Comparison of ENCODE assay signal across 17 cellular contexts in genomic region chr17:68087851-68088250, GRCh38. TPM values are rescaled to one million over a fixed set of nuclear protein-coding genes. Genes with fewer than 3 reads are reported as not detected.
DNase-seq lines count a peak whose midpoint lies in the region; ATAC-seq, FAIRE-seq and TF ChIP-seq lines count a peak whose summit lies in the region.
"Had no signal": no experiment of that assay in that cellular context is flagged by ENCODE, and none has a peak within 500 bp of the region (broad histone marks: within the 10 kb centered on the region; RNA-seq: fewer than 3 reads in every experiment).

No MANE protein-coding gene starts in this region.

- CTCF ChIA-PET in HepG2 (lab: Yijun Ruan, JAX; ENCODE audit: low intra/inter-chr PET ratio, low total read pairs): no interaction called here
- CTCF ChIA-PET in activated CD8-positive, alpha-beta T cell treated with anti-CD3 and anti-CD28 coated beads for 36 hours (lab: Charles Lee): no interaction called here

- BruUV-seq in HepG2 (replicated peaks; lab: Mats Ljungman, UMichigan): no TSS peak

- no peak overlapping the region for H3K27ac ChIP-seq in HepG2 (ENCODE audit: extremely low read length, insufficient read depth, low read length)
- no peak overlapping the region for H3K27ac ChIP-seq in right lobe of liver
- H3K27ac ChIP-seq in OCI-LY1 (ENCODE audit: low read depth, low read length, poor library complexity, severe bottlenecking): peak overlapping the region; percentile 95
- H3K27ac ChIP-seq: foreskin keratinocyte, left ventricle myocardium inferior, neural progenitor cell, testis had no signal

- no peaks in the 10 kb centered on the region for H3K9me3 Mint-ChIP-seq in activated CD8-positive, alpha-beta T cell treated with anti-CD3 and anti-CD28 coated beads for 36 hours
- no peaks in the 10 kb centered on the region for H3K9me3 Mint-ChIP-seq in activated T-helper 17 cell treated with anti-CD3 and anti-CD28 coated beads, Interleukin-2, amount 50 U/mL, for 72 hours
- H3K9me3 Mint-ChIP-seq: activated CD4-positive, alpha-beta memory T cell treated with anti-CD3 and anti-CD28 coated beads, Interleukin-2, amount 10 ng/mL, durations not matched to agents 7 days and 5 days; activated naive CD8-positive, alpha-beta T cell treated with anti-CD3 and anti-CD28 coated beads, Interleukin-2, amount 10 ng/mL, durations not matched to agents 7 days and 5 days; neural progenitor cell had no signal

- H3K27me3 ChIP-seq in HepG2 (ENCODE audit: control insufficient read depth in 1 of 2, insufficient read depth in 2 of 2, low read length in 2 of 2) (no peaks in the 10 kb centered on the region), right lobe of liver (no peaks in the 10 kb centered on the region), OCI-LY1 (ENCODE audit: insufficient read depth, low read length) (no peaks in the 10 kb centered on the region)
- H3K27me3 ChIP-seq: foreskin keratinocyte, neural progenitor cell, Peyer's patch, testis had no signal

- intact Hi-C loops in HepG2 (cut with micrococcal nuclease; ENCODE audit: unreplicated experiment): no loop called here
- intact Hi-C loops in right lobe of liver (cut with DNase I): no loop called here
- intact Hi-C loops in activated CD8-positive, alpha-beta T cell treated with anti-CD3 and anti-CD28 coated beads for 36 hours (cut with micrococcal nuclease): no loop called here

- no peaks in the 10 kb centered on the region for H3K9me2 ChIP-seq in OCI-LY1 (ENCODE audit: low read depth, low read length)

- POLR2A ChIA-PET in HepG2 (lab: Yijun Ruan, JAX): no interaction called here
- POLR2A ChIA-PET in activated CD8-positive, alpha-beta T cell treated with anti-CD3 and anti-CD28 coated beads for 36 hours (lab: Charles Lee): interaction anchor here (0.9 kb wide), 1 partner anchor 13 kb away, joined by 3 read pairs; no protein-coding TSS in a partner anchor

- H3K4me1 ChIP-seq in HepG2 (ENCODE audit: insufficient read depth, low read length) (peaks cover 28% of the 10 kb centered on the region), right lobe of liver (no peaks in the 10 kb centered on the region), OCI-LY1 (ENCODE audit: insufficient read depth, low read length, severe bottlenecking) (peaks cover 31% of the 10 kb centered on the region)
- H3K4me1 ChIP-seq: foreskin keratinocyte had no signal

- DNase-seq in HepG2 (ENCODE audit: low spot score) (no peak), right lobe of liver (no peak), left kidney (ENCODE audit: low read depth, low spot score) (peak; percentile 25), ureter (ENCODE audit: low spot score) (peak; percentile 3), NCI-H2029 treated with DMSO at 0.1 percent for 48 hours (lab: John Stamatoyannopoulos, UW) (no peak)
- DNase-seq in activated CD8-positive, alpha-beta T cell treated with anti-CD3 and anti-CD28 coated beads for 36 hours: no peak
- DNase-seq: activated CD4-positive, alpha-beta memory T cell treated with anti-CD3 and anti-CD28 coated beads, Interleukin-2, amount 10 ng/mL, durations not matched to agents 7 days and 5 days; foreskin keratinocyte; left ventricle myocardium inferior; midbrain; NCI-H510A; Peyer's patch; testis had no signal

- H3K27me3 Mint-ChIP-seq in activated CD8-positive, alpha-beta T cell treated with anti-CD3 and anti-CD28 coated beads for 36 hours: peaks cover 1% of the 10 kb centered on the region
- no peaks in the 10 kb centered on the region for H3K27me3 Mint-ChIP-seq in activated T-helper 17 cell treated with anti-CD3 and anti-CD28 coated beads, Interleukin-2, amount 50 U/mL, for 72 hours
- H3K27me3 Mint-ChIP-seq: activated CD4-positive, alpha-beta memory T cell treated with anti-CD3 and anti-CD28 coated beads, Interleukin-2, amount 10 ng/mL, durations not matched to agents 7 days and 5 days had no signal

- ATAC-seq in HepG2 (no peak), right lobe of liver (no peak)
- ATAC-seq in activated CD8-positive, alpha-beta T cell treated with anti-CD3 and anti-CD28 coated beads for 36 hours: no peak
- no peak for ATAC-seq in activated T-helper 17 cell treated with anti-CD3 and anti-CD28 coated beads, Interleukin-2, amount 50 U/mL, for 72 hours (replicated peaks)
- ATAC-seq: foreskin keratinocyte had no signal

- H2AFZ ChIP-seq in HepG2 (ENCODE audit: low read length) (no peak overlapping the region), OCI-LY1 (ENCODE audit: low read length) (no peak overlapping the region)
- H2AFZ ChIP-seq: neural progenitor cell had no signal

- H3K4me3 ChIP-seq in HepG2 (replicated peaks in 1 of 3; ENCODE audit: insufficient read depth in 1 of 3, low read depth in 2 of 3, low read length in 3 of 3) (no peak overlapping the region), right lobe of liver (no peak overlapping the region), OCI-LY1 (ENCODE audit: low read depth, low read length, poor library complexity, severe bottlenecking) (no peak overlapping the region)
- H3K4me3 ChIP-seq: left ventricle myocardium inferior, neural progenitor cell, Peyer's patch, testis had no signal

- no peaks in the 10 kb centered on the region for H3K36me3 Mint-ChIP-seq in activated CD8-positive, alpha-beta T cell treated with anti-CD3 and anti-CD28 coated beads for 36 hours (ENCODE audit: low read depth)
- H3K36me3 Mint-ChIP-seq in activated T-helper 17 cell treated with anti-CD3 and anti-CD28 coated beads, Interleukin-2, amount 50 U/mL, for 72 hours (ENCODE audit: low read depth): no peaks in the 10 kb centered on the region
- H3K36me3 Mint-ChIP-seq: activated naive CD8-positive, alpha-beta T cell treated with anti-CD3 and anti-CD28 coated beads, Interleukin-2, amount 10 ng/mL, durations not matched to agents 7 days and 5 days; neural progenitor cell had no signal

- TF ChIP-seq RAD21 in HepG2 (CRISPR knock-in tag; IDR thresholded peaks at IDR 0.05): no peak

- TF ChIP-seq CTCF in HepG2 (CRISPR knock-in tag; IDR thresholded peaks at IDR 0.05) (no peak), right lobe of liver (IDR thresholded peaks at IDR 0.05) (no peak), OCI-LY1 (IDR thresholded peaks at IDR 0.05; ENCODE audit: low read length) (no peak)
- TF ChIP-seq CTCF in activated CD8-positive, alpha-beta T cell treated with anti-CD3 and anti-CD28 coated beads for 36 hours (IDR thresholded peaks at IDR 0.05): no peak

- H3K4me3 Mint-ChIP-seq in activated CD8-positive, alpha-beta T cell treated with anti-CD3 and anti-CD28 coated beads for 36 hours: no peak overlapping the region
- no peak overlapping the region for H3K4me3 Mint-ChIP-seq in activated T-helper 17 cell treated with anti-CD3 and anti-CD28 coated beads, Interleukin-2, amount 50 U/mL, for 72 hours
- H3K4me3 Mint-ChIP-seq: activated CD4-positive, alpha-beta memory T cell treated with anti-CD3 and anti-CD28 coated beads, Interleukin-2, amount 10 ng/mL, durations not matched to agents 7 days and 5 days; neural progenitor cell had no signal

- TF ChIP-seq POLR2A in HepG2 (IDR thresholded peaks at IDR 0.05; ENCODE audit: insufficient read depth in 1 of 2, low read depth in 2 of 2, low read length in 2 of 2) (no peak), right lobe of liver (IDR thresholded peaks at IDR 0.05) (no peak)

- H3K4me1 Mint-ChIP-seq in activated CD8-positive, alpha-beta T cell treated with anti-CD3 and anti-CD28 coated beads for 36 hours (ENCODE audit: low read depth): peaks cover 36% of the 10 kb centered on the region
- H3K4me1 Mint-ChIP-seq in activated T-helper 17 cell treated with anti-CD3 and anti-CD28 coated beads, Interleukin-2, amount 50 U/mL, for 72 hours: peaks cover 30% of the 10 kb centered on the region

- H3K79me2 ChIP-seq in HepG2 (ENCODE audit: insufficient read depth, low read length) (no peaks in the 10 kb centered on the region), OCI-LY1 (ENCODE audit: insufficient read depth, low read length) (no peaks in the 10 kb centered on the region)

- no peak for FAIRE-seq in HepG2 (lab: Jason Lieb, UNC)

- 29% methylated on average over 4 of the region's 4 CpGs for WGBS in HepG2 (ENCODE audit: low lambda C conversion rate)
- 70% methylated on average over 4 of the region's 4 CpGs for WGBS in right lobe of liver (ENCODE audit: insufficient coverage, low coverage, low lambda C conversion rate, missing lambda C conversion rate)

- no peak overlapping the region for H3K9ac ChIP-seq in HepG2 (ENCODE audit: insufficient read depth, low read depth, low read length)
- no peak overlapping the region; the same call in 1 of the 2 replicates for H3K9ac ChIP-seq in OCI-LY1 (ENCODE audit: low read length)
- H3K9ac ChIP-seq: neural progenitor cell had no signal

- in situ Hi-C loops in HepG2 (cut with HindIII; ENCODE audit: extremely low pct_ligation_motif_present, low pct_unique_long_range_greater_than_20kb): no loop called here

- H3K4me2 ChIP-seq in HepG2 (ENCODE audit: low read depth, low read length) (no peak overlapping the region), OCI-LY1 (ENCODE audit: low read length) (peak overlapping the region; percentile 58; the same call in 1 of the 2 replicates)
- H3K4me2 ChIP-seq: neural progenitor cell had no signal

- H3K9me3 ChIP-seq in HepG2 (ENCODE audit: low read length) (no peaks in the 10 kb centered on the region), right lobe of liver (no peaks in the 10 kb centered on the region), OCI-LY1 (ENCODE audit: low read length) (no peaks in the 10 kb centered on the region)
- H3K9me3 ChIP-seq: left ventricle myocardium inferior, Peyer's patch, testis had no signal

- H4K20me1 ChIP-seq in HepG2 (ENCODE audit: insufficient read depth, low read length) (no peaks in the 10 kb centered on the region), OCI-LY1 (ENCODE audit: insufficient read depth, low read length) (no peaks in the 10 kb centered on the region)

- no peaks in the 10 kb centered on the region for H3F3A ChIP-seq in OCI-LY1 (ENCODE audit: insufficient read depth, low read length)

- TF ChIP-seq EP300 in HepG2 (IDR thresholded peaks at IDR 0.05; ENCODE audit: low read depth in 2 of 2, low read length in 2 of 2) (no peak), HepG2 (CRISPR knock-in tag; IDR thresholded peaks at IDR 0.05; ENCODE audit: borderline replicate concordance) (no peak)

- no peaks in the 10 kb centered on the region for H3K36me3 ChIP-seq in HepG2 (replicated peaks in 1 of 2; ENCODE audit: control insufficient read depth in 1 of 2, insufficient read depth in 2 of 2, low read length in 2 of 2)
- no peaks in the 10 kb centered on the region for H3K36me3 ChIP-seq in right lobe of liver
- no peaks in the 10 kb centered on the region for H3K36me3 ChIP-seq in OCI-LY1 (ENCODE audit: insufficient read depth, low read length)
- H3K36me3 ChIP-seq: left ventricle myocardium inferior, neural progenitor cell, Peyer's patch had no signal

- H3K27ac Mint-ChIP-seq in activated CD8-positive, alpha-beta T cell treated with anti-CD3 and anti-CD28 coated beads for 36 hours: no peak overlapping the region
- H3K27ac Mint-ChIP-seq in activated T-helper 17 cell treated with anti-CD3 and anti-CD28 coated beads, Interleukin-2, amount 50 U/mL, for 72 hours: no peak overlapping the region
- H3K27ac Mint-ChIP-seq: activated naive CD8-positive, alpha-beta T cell treated with anti-CD3 and anti-CD28 coated beads, Interleukin-2, amount 10 ng/mL, durations not matched to agents 7 days and 5 days; neural progenitor cell had no signal

RNA-seq across cellular contexts. Expression of gene KPNA2, which starts 52.3 kb away (rescaled TPM):
- total RNA-seq in HepG2 (2016; rRNA removed; fragmentation: Illumina TruSeq; extraction: Trizol) (305 and 410 TPM in 2 replicates), right lobe of liver (10 to 100 TPM in 4 of 6 experiments, 1 to 10 TPM in 2; 9.2 to 36.6 (median 20.0) TPM), ureter (23.0 TPM)
- total RNA-seq in HepG2 (2016; cell fraction: cytosol; rRNA removed; fragmentation: Illumina TruSeq; extraction: Trizol; ENCODE audit: low read depth): 130 and 151 TPM in 2 replicates
- total RNA-seq in HepG2 (2016; cell fraction: insoluble cytoplasmic fraction; rRNA removed; fragmentation: Illumina TruSeq; extraction: Trizol): 293 and 395 TPM in 2 replicates
- 181 and 208 TPM in 2 replicates for total RNA-seq in HepG2 (2016; cell fraction: membrane; rRNA removed; fragmentation: Illumina TruSeq; extraction: Trizol)
- total RNA-seq in HepG2 (2016; cell fraction: nucleus; rRNA removed; fragmentation: Illumina TruSeq; extraction: Trizol): 176 and 216 TPM in 2 replicates
- polyA plus RNA-seq in HepG2 (2011; rRNA removed): 76.7 and 111 TPM in 2 replicates
- polyA plus RNA-seq in HepG2 (2011; cell fraction: cytosol; rRNA removed): 89.6 and 93.6 TPM in 2 replicates
- 62.8 and 68.9 TPM in 2 replicates for polyA plus RNA-seq in HepG2 (2011; cell fraction: nucleus; rRNA removed)
- 104 and 144 TPM in 2 replicates for polyA plus RNA-seq in HepG2 (2012)
- 63.3 and 66.0 TPM in 2 replicates for polyA plus RNA-seq in HepG2 (2016; cell fraction: cytosol; fragmentation: Illumina TruSeq; extraction: Trizol; ENCODE audit: low read depth)
- polyA plus RNA-seq in HepG2 (2016; cell fraction: insoluble cytoplasmic fraction; fragmentation: Illumina TruSeq; extraction: Trizol; ENCODE audit: low read depth): 396 and 415 TPM in 2 replicates
- polyA plus RNA-seq in HepG2 (2016; cell fraction: membrane; fragmentation: Illumina TruSeq; extraction: Trizol; ENCODE audit: low read depth): 85.9 and 88.8 TPM in 2 replicates
- 251 and 259 TPM in 2 replicates for polyA plus RNA-seq in HepG2 (2016; cell fraction: nucleus; fragmentation: Illumina TruSeq; extraction: Trizol; ENCODE audit: insufficient read depth, low read depth)
- polyA minus RNA-seq in HepG2 (2011; rRNA and poly(A)+ RNA removed; ENCODE audit: low replicate concordance): 207 and 617 TPM in 2 replicates
- 122 and 150 TPM in 2 replicates for polyA minus RNA-seq in HepG2 (2011; cell fraction: cytosol; rRNA and poly(A)+ RNA removed)
- polyA minus RNA-seq in HepG2 (2011; cell fraction: nucleus; rRNA and poly(A)+ RNA removed): 120 and 124 TPM in 2 replicates
- 100 to 1,000 TPM; 165 to 180 TPM for total RNA-seq in activated CD8-positive, alpha-beta T cell treated with anti-CD3 and anti-CD28 coated beads for 36 hours
- total RNA-seq in activated T-helper 17 cell treated with anti-CD3 and anti-CD28 coated beads, Interleukin-2, amount 50 U/mL, for 72 hours: 100 to 1,000 TPM; 136 to 227 TPM

Comparison
In these comparisons a context has a peak if more than half of its experiments do, and no peak if none do; other contexts are left out.
1. DNase-seq: peak in left kidney (single experiment) and ureter (single experiment); none in HepG2 (single experiment), right lobe of liver (0 of 3), NCI-H2029 treated with DMSO at 0.1 percent for 48 hours (single experiment) and activated CD8-positive, alpha-beta T cell treated with anti-CD3 and anti-CD28 coated beads for 36 hours (single experiment).